9 cellular contexts compared by ENCODE assay signal in genomic region chr4:106502106-106502699, GRCh38.
A peak's percentile ranks its signal among the peaks of the same experiment; 100 is the strongest.
DNase-seq lines count a peak whose midpoint lies in the region; ATAC-seq and TF ChIP-seq lines count a peak whose summit lies in the region.
"Had no signal": no experiment of that assay in that cellular context is flagged by ENCODE, and none has a peak within 500 bp of the region (broad histone marks: within the 10 kb centered on the region; RNA-seq: fewer than 3 reads in every experiment).

No MANE protein-coding gene starts in this region.

- TF ChIP-seq CTCF in BJ (IDR thresholded peaks at IDR 0.05; ENCODE audit: insufficient read depth, low read depth, low read length) (peak; percentile 78), foreskin keratinocyte (conservative IDR thresholded peaks at IDR 0.05) (peak; percentile 80)

- no peak overlapping the region for H3K27ac ChIP-seq in foreskin keratinocyte
- H3K27ac ChIP-seq: neutrophil had no signal

- no peaks in the 10 kb centered on the region for H3K27me3 ChIP-seq in BJ (ENCODE audit: control insufficient read depth, insufficient read depth, low read length)
- no peaks in the 10 kb centered on the region for H3K27me3 ChIP-seq in foreskin keratinocyte

- H3K4me3 ChIP-seq in BJ (ENCODE audit: low read depth, low read length), result no peak overlapping the region

- POLR2A ChIA-PET in BJ (lab: Charles Lee), result no interaction called here

- ATAC-seq in GM18519 (IDR thresholded peaks at IDR 0.05; ENCODE audit: low FRiP score, unreplicated experiment) (peak; percentile 88), HG02973 (IDR thresholded peaks at IDR 0.05; ENCODE audit: unreplicated experiment) (peak; percentile 93), foreskin keratinocyte (peak; percentile 85)

- H3K4me1 ChIP-seq in foreskin keratinocyte, result no peaks in the 10 kb centered on the region

- no peaks in the 10 kb centered on the region for H3K36me3 ChIP-seq in BJ (ENCODE audit: control insufficient read depth, insufficient read depth, low read length)
- H3K36me3 ChIP-seq: neutrophil had no signal

- DNase-seq in BJ (ENCODE audit: low read depth) (no peak), NCI-H345 treated with DMSO at 0.1 percent for 48 hours (lab: John Stamatoyannopoulos, UW; ENCODE audit: unreplicated experiment) (peak; percentile 9), foreskin keratinocyte (peak; percentile 15 to 42), putamen (ENCODE audit: low spot score) (peak; percentile 8), NCI-H187 treated with DMSO at 0.1 percent for 48 hours (lab: John Stamatoyannopoulos, UW) (no peak)
- peak; percentile 1 for DNase-seq in activated CD8-positive, alpha-beta memory T cell treated with anti-CD3 and anti-CD28 coated beads, Interleukin-2, amount 50 U/mL, for 24 hours (ENCODE audit: extremely low read depth)

- CTCF ChIA-PET in BJ (lab: Yijun Ruan, JAX), result interaction anchor here (0.8 to 1.7 kb wide), 6 partner anchors 133 to 238 kb away, joined by 3 to 17 read pairs (median 4); partner anchors contain the start of gene GIMD1

Comparison
In these comparisons a context has a peak if more than half of its experiments do, and no peak if none do; other contexts are left out.
1. DNase-seq: peak in NCI-H345 treated with DMSO at 0.1 percent for 48 hours (single experiment), activated CD8-positive, alpha-beta memory T cell treated with anti-CD3 and anti-CD28 coated beads, Interleukin-2, amount 50 U/mL, for 24 hours (single experiment), foreskin keratinocyte (2 of 2) and putamen (single experiment); none in BJ (single experiment) and NCI-H187 treated with DMSO at 0.1 percent for 48 hours (single experiment).
2. Peak in every context shown above with its lines, with median percentiles within 50 percentile points of each other: ATAC-seq.